ENCODE assay signal across 9 cellular contexts in genomic region chr11:39374963-39375698, GRCh38.
A peak's percentile ranks its signal among the peaks of the same experiment; 100 is the strongest.
DNase-seq lines count a peak whose midpoint lies in the region; ATAC-seq, FAIRE-seq and TF ChIP-seq lines count a peak whose summit lies in the region.
"Had no signal": no experiment of that assay in that cellular context is flagged by ENCODE, and none has a peak within 500 bp of the region (broad histone marks: within the 10 kb centered on the region; RNA-seq: fewer than 3 reads in every experiment).

No MANE protein-coding gene starts in this region.

- no peaks in the 10 kb centered on the region for H3K36me3 Mint-ChIP-seq in endodermal cell (ENCODE audit: low read depth)
- no peaks in the 10 kb centered on the region for H3K36me3 Mint-ChIP-seq in activated T-helper 2 cell treated with anti-CD3 and anti-CD28 coated beads, Interferon-gamma antibody, Interleukin-2, Interleukin-4, amounts not matched to agents 10 μg/mL and 5 μg/mL and 100 μg/mL, durations not matched to agents 14 hours and 24 hours and 36 hours (ENCODE audit: low read depth)

- no peaks in the 10 kb centered on the region for H3K9me3 Mint-ChIP-seq in endodermal cell
- no peaks in the 10 kb centered on the region for H3K9me3 Mint-ChIP-seq in activated T-helper 2 cell treated with anti-CD3 and anti-CD28 coated beads, Interferon-gamma antibody, Interleukin-2, Interleukin-4, amounts not matched to agents 10 μg/mL and 5 μg/mL and 100 μg/mL, durations not matched to agents 14 hours and 24 hours and 36 hours

- FAIRE-seq in A204.1 (lab: Jason Lieb, UNC): peak; percentile 93

- intact Hi-C loops in esophagus squamous epithelium (cut with DNase I): no loop called here
- intact Hi-C loops in activated T-helper 2 cell treated with anti-CD3 and anti-CD28 coated beads, Interferon-gamma antibody, Interleukin-2, Interleukin-4, amounts not matched to agents 10 μg/mL and 5 μg/mL and 100 μg/mL, durations not matched to agents 14 hours and 24 hours and 36 hours (cut with micrococcal nuclease): no loop called here

- H3K4me3 ChIP-seq in GM12864 (ENCODE audit: low read depth, low read length) (no peak overlapping the region), endodermal cell (ENCODE audit: low read length) (no peak overlapping the region), esophagus squamous epithelium (no peak overlapping the region)

- no peaks in the 10 kb centered on the region for H3K4me1 ChIP-seq in endodermal cell (ENCODE audit: control insufficient read depth, insufficient read depth, low read length)
- H3K4me1 ChIP-seq in esophagus squamous epithelium: no peaks in the 10 kb centered on the region

- DNase-seq in GM12864 (ENCODE audit: low read depth): no peak
- peak; percentile 0 for DNase-seq in NCI-H774 (lab: John Stamatoyannopoulos, UW)
- DNase-seq in endodermal cell: no peak
- DNase-seq in renal cortical epithelial cell (ENCODE audit: low read depth): peak; percentile 16
- DNase-seq in esophagus squamous epithelium (lab: John Stamatoyannopoulos, UW): no peak
- DNase-seq in activated T-helper 2 cell treated with anti-CD3 and anti-CD28 coated beads, Interferon-gamma antibody, Interleukin-2, Interleukin-4, amounts not matched to agents 10 μg/mL and 5 μg/mL and 100 μg/mL, durations not matched to agents 14 hours and 24 hours and 36 hours (ENCODE audit: low spot score): no peak

- no peak for TF ChIP-seq POLR2A in esophagus squamous epithelium (IDR thresholded peaks at IDR 0.05)

- H3K4me3 Mint-ChIP-seq in endodermal cell: no peak overlapping the region
- H3K4me3 Mint-ChIP-seq in activated T-helper 2 cell treated with anti-CD3 and anti-CD28 coated beads, Interferon-gamma antibody, Interleukin-2, Interleukin-4, amounts not matched to agents 10 μg/mL and 5 μg/mL and 100 μg/mL, durations not matched to agents 14 hours and 24 hours and 36 hours (ENCODE audit: low read depth): no peak overlapping the region

- H3K9me3 ChIP-seq in endodermal cell (ENCODE audit: control insufficient read depth, low read length) (no peaks in the 10 kb centered on the region), esophagus squamous epithelium (no peaks in the 10 kb centered on the region)

- H3K36me3 ChIP-seq in endodermal cell (ENCODE audit: control insufficient read depth, insufficient read depth, low read length) (no peaks in the 10 kb centered on the region), esophagus squamous epithelium (no peaks in the 10 kb centered on the region)

- no peak overlapping the region for H3K9ac ChIP-seq in endodermal cell (ENCODE audit: extremely low read depth, low read length, poor library complexity, severe bottlenecking)

- H3K27ac ChIP-seq in endodermal cell (ENCODE audit: low read depth, low read length): no peak overlapping the region
- no peak overlapping the region for H3K27ac ChIP-seq in esophagus squamous epithelium

- H3K4me1 Mint-ChIP-seq in endodermal cell: no peaks in the 10 kb centered on the region
- H3K4me1 Mint-ChIP-seq in activated T-helper 2 cell treated with anti-CD3 and anti-CD28 coated beads, Interferon-gamma antibody, Interleukin-2, Interleukin-4, amounts not matched to agents 10 μg/mL and 5 μg/mL and 100 μg/mL, durations not matched to agents 14 hours and 24 hours and 36 hours (ENCODE audit: low read depth): peaks cover 3% of the 10 kb centered on the region

- WGBS in endodermal cell (ENCODE audit: insufficient coverage in 1 of 2, insufficient read length in 1 of 2), 2 experiments: 34 to 77% methylated on average over 2 to 6 of the region's 8 CpGs
- 56 to 60% methylated on average over 8 of the region's 8 CpGs for WGBS in esophagus squamous epithelium, 2 donors

- H3K27ac Mint-ChIP-seq in endodermal cell: no peak overlapping the region
- H3K27ac Mint-ChIP-seq in activated T-helper 2 cell treated with anti-CD3 and anti-CD28 coated beads, Interferon-gamma antibody, Interleukin-2, Interleukin-4, amounts not matched to agents 10 μg/mL and 5 μg/mL and 100 μg/mL, durations not matched to agents 14 hours and 24 hours and 36 hours: no peak overlapping the region
- H3K27ac Mint-ChIP-seq: activated naive CD4-positive, alpha-beta T cell treated with anti-CD3 and anti-CD28 coated beads, Interleukin-2, amount 50 U/mL, for 72 hours had no signal

- TF ChIP-seq CTCF in GM12864 (IDR thresholded peaks at IDR 0.05; ENCODE audit: low read depth, low read length, missing control alignments): peak; percentile 37
- peak; percentile 82 for TF ChIP-seq CTCF in endodermal cell (conservative IDR thresholded peaks at IDR 0.05)
- peak in 2 of 6 experiments; percentile 19 to 37 for TF ChIP-seq CTCF in esophagus squamous epithelium (IDR thresholded peaks at IDR 0.05)

- H3K27me3 ChIP-seq in endodermal cell (ENCODE audit: control insufficient read depth, insufficient read depth, low read length, poor library complexity, severe bottlenecking) (no peaks in the 10 kb centered on the region), esophagus squamous epithelium (no peaks in the 10 kb centered on the region)

- no peak for ATAC-seq in HG03025 (IDR thresholded peaks at IDR 0.05; ENCODE audit: low FRiP score, unreplicated experiment)
- ATAC-seq: activated naive CD4-positive, alpha-beta T cell treated with anti-CD3 and anti-CD28 coated beads, Interleukin-2, amount 50 U/mL, for 72 hours had no signal

- H3K27me3 Mint-ChIP-seq in endodermal cell (ENCODE audit: insufficient read depth): no peaks in the 10 kb centered on the region
- H3K27me3 Mint-ChIP-seq in activated T-helper 2 cell treated with anti-CD3 and anti-CD28 coated beads, Interferon-gamma antibody, Interleukin-2, Interleukin-4, amounts not matched to agents 10 μg/mL and 5 μg/mL and 100 μg/mL, durations not matched to agents 14 hours and 24 hours and 36 hours (ENCODE audit: low read depth): no peaks in the 10 kb centered on the region

Comparison
In these comparisons a context has a peak if more than half of its experiments do, and no peak if none do; other contexts are left out.
1. DNase-seq: peak in NCI-H774 (single experiment) and renal cortical epithelial cell (single experiment); none in GM12864 (single experiment), endodermal cell (single experiment), esophagus squamous epithelium (single experiment) and activated T-helper 2 cell treated with anti-CD3 and anti-CD28 coated beads, Interferon-gamma antibody, Interleukin-2, Interleukin-4, amounts not matched to agents 10 μg/mL and 5 μg/mL and 100 μg/mL, durations not matched to agents 14 hours and 24 hours and 36 hours (single experiment).